ENCODE assay signal across 1 cellular context in the genomic region with DNA sequence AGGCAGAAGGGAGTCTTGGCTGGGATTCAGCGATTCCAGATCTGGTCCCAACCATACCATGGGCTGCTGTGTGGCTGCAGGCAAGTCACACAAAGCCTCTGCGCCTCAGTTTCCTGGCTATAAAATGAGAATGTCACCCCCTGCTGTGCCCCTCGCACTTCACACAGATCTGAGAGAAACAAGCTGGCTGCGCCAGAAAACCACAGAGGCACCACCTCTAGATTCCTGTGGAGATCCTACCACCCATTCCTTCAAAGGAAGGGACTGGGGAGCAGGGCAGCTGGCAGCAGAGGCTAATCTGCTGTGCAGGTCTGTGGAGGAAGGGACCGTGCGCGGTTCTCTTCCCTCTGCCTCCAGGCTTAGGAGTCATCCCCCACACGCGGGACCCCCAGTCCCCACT.
TF ChIP-seq lines count a peak whose summit lies in the region.

No MANE protein-coding gene starts in this region.

TF ChIP-seq in HepG2, 621 proteins besides CTCF, POLR2A, EP300 and RAD21:
- TF ChIP-seq, protein P1, sequence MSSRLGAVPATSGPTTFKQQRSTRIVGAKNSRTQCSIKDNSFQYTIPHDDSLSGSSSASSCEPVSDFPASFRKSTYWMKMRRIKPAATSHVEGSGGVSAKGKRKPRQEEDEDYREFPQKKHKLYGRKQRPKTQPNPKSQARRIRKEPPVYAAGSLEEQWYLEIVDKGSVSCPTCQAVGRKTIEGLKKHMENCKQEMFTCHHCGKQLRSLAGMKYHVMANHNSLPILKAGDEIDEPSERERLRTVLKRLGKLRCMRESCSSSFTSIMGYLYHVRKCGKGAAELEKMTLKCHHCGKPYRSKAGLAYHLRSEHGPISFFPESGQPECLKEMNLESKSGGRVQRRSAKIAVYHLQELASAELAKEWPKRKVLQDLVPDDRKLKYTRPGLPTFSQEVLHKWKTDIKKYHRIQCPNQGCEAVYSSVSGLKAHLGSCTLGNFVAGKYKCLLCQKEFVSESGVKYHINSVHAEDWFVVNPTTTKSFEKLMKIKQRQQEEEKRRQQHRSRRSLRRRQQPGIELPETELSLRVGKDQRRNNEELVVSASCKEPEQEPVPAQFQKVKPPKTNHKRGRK (CRISPR knock-in tag; IDR thresholded peaks at IDR 0.05), result no peak
- TF ChIP-seq ZSCAN31 (CRISPR knock-in tag; IDR thresholded peaks at IDR 0.05; ENCODE audit: low read depth) (0 out of 2 replicates have a peak, but pooled peaks have one; percentile 49), ZBTB38 (CRISPR knock-in tag; IDR thresholded peaks at IDR 0.05) (peak; percentile 17; the same call in 1 of the 2 replicates), RCOR2 (CRISPR knock-in tag; IDR thresholded peaks at IDR 0.05) (no peak), NR2F2 (IDR thresholded peaks at IDR 0.05; ENCODE audit: borderline replicate concordance, low read depth) (no peak), FOXK2 (IDR thresholded peaks at IDR 0.05) (no peak), ZNF605 (CRISPR knock-in tag; IDR thresholded peaks at IDR 0.05) (peak; percentile 30; the same call in 1 of the 2 replicates), EED (CRISPR knock-in tag; IDR thresholded peaks at IDR 0.05) (0 out of 2 replicates have a peak, but pooled peaks have one; percentile 20), ZNF768 (CRISPR knock-in tag; IDR thresholded peaks at IDR 0.05) (peak; percentile 61; the same call in 1 of the 2 replicates), SAP130 (CRISPR knock-in tag; IDR thresholded peaks at IDR 0.05; ENCODE audit: low read depth) (no peak)
TF ChIP-seq in HepG2: peak in this region for 5.
